ENCODE assay signal across 16 cellular contexts in genomic region chr11:111814567-111814966, GRCh38. TPM values are rescaled to one million over a fixed set of nuclear protein-coding genes. Genes with fewer than 3 reads are reported as not detected.
DNase-seq lines count a peak whose midpoint lies in the region; ATAC-seq and TF ChIP-seq lines count a peak whose summit lies in the region.
"Had no signal": no experiment of that assay in that cellular context is flagged by ENCODE, and none has a peak within 500 bp of the region (broad histone marks: within the 10 kb centered on the region; RNA-seq: fewer than 3 reads in every experiment).

No MANE protein-coding gene starts in this region.

- TF ChIP-seq CTCF in fibroblast of villous mesenchyme (IDR thresholded peaks at IDR 0.05; ENCODE audit: insufficient read depth, low read depth, low read length) (no peak), sigmoid colon (IDR thresholded peaks at IDR 0.05) (no peak)

- H3K27ac ChIP-seq in sigmoid colon: peak overlapping the region; percentile 64 to 75 (median 68)
- H3K27ac ChIP-seq: C4-2B had no signal

- intact Hi-C loops in sigmoid colon (cut with DNase I): no loop called here

- no peaks in the 10 kb centered on the region for H3K9me3 ChIP-seq in sigmoid colon

- DNase-seq in DMS 273 treated with DMSO at 0.1 percent for 48 hours (lab: John Stamatoyannopoulos, UW) (peak; percentile 83), SK-MEL-5 (ENCODE audit: low read depth, low spot score) (peak; percentile 26), fibroblast of villous mesenchyme (ENCODE audit: low read depth) (peak; percentile 99), sigmoid colon (no peak), RPMI8226 (no peak), putamen (ENCODE audit: low spot score) (no peak), SKM-1 treated with dmso at 0.1 percent for 144 hours (lab: John Stamatoyannopoulos, UW; ENCODE audit: unreplicated experiment) (no peak)
- DNase-seq in stimulated activated naive CD8-positive, alpha-beta T cell treated with anti-CD3 and anti-CD28 coated beads, Interleukin-15, Interleukin-2, amounts not matched to agents 100 U/mL and 50 U/mL, for 24 hours: no peak
- DNase-seq: activated CD4-positive, alpha-beta T cell treated with anti-CD3 and anti-CD28 coated beads, Interleukin-2, amount 50 U/mL, for 1 hour; endodermal cell; H9; NCI-H1092 treated with DMSO at 0.1 percent for 48 hours; NCI-H524 treated with DMSO at 0.1 percent for 48 hours; occipital lobe; T-helper 9 cell had no signal

- no peak for TF ChIP-seq POLR2A in sigmoid colon (IDR thresholded peaks at IDR 0.05)

- no peaks in the 10 kb centered on the region for H3K27me3 ChIP-seq in sigmoid colon

- H3K36me3 ChIP-seq in sigmoid colon: peaks cover 0 to 2% (median 0%) of the 10 kb centered on the region in 4 donors

- in situ Hi-C loops in SK-MEL-5 (cut with HindIII; ENCODE audit: low pct_unique_long_range_greater_than_20kb, low sequenced_read_pairs): no loop called here

- WGBS in sigmoid colon, 2 donors: 87% methylated on average over 2 of the region's 2 CpGs

- peak in 2 of 4 donors; percentile 5 to 34 for TF ChIP-seq EP300 in sigmoid colon (IDR thresholded peaks at IDR 0.05)

- peaks cover 0 to 33% (median 24%) of the 10 kb centered on the region in 4 donors for H3K4me1 ChIP-seq in sigmoid colon

- H3K4me3 ChIP-seq in fibroblast of villous mesenchyme (ENCODE audit: low read depth, low read length) (peak overlapping the region; percentile 40), sigmoid colon (no peak overlapping the region)

- ATAC-seq in stimulated activated naive CD8-positive, alpha-beta T cell treated with anti-CD3 and anti-CD28 coated beads, Interleukin-15, Interleukin-2, amounts not matched to agents 100 U/mL and 50 U/mL, for 24 hours: no peak

RNA-seq across cellular contexts. Expression of gene PPP2R1B, which starts 48.4 kb away (rescaled TPM):
- 28.2 and 31.5 TPM in 2 replicates for total RNA-seq in SK-MEL-5 (2014; rRNA removed; shearing (Covaris generic))
- 12.8 and 14.6 TPM in 2 replicates for polyA plus RNA-seq in SK-MEL-5 (2015; cell fraction: cytosol; rRNA removed)
- polyA plus RNA-seq in SK-MEL-5 (2015; cell fraction: nucleus; rRNA removed): 13.7 and 20.2 TPM in 2 replicates
- total RNA-seq in fibroblast of villous mesenchyme (25.1 and 38.9 TPM in 2 replicates), sigmoid colon (10 to 100 TPM; 13.5 to 16.0 (median 14.8) TPM)
- 10 to 100 TPM in 2 of 3 donors, 1 to 10 TPM in 1; 9.0 to 17.8 (median 14.9) TPM for polyA plus RNA-seq in sigmoid colon

RNA-seq across cellular contexts. Expression of gene ALG9, which starts 56.8 kb away (rescaled TPM):
- total RNA-seq in SK-MEL-5 (2014; rRNA removed; shearing (Covaris generic)): 33.6 and 39.0 TPM in 2 replicates
- polyA plus RNA-seq in SK-MEL-5 (2015; cell fraction: cytosol; rRNA removed): 22.4 and 30.6 TPM in 2 replicates
- 20.3 and 22.1 TPM in 2 replicates for polyA plus RNA-seq in SK-MEL-5 (2015; cell fraction: nucleus; rRNA removed)
- 35.8 and 49.7 TPM in 2 replicates for total RNA-seq in fibroblast of villous mesenchyme
- total RNA-seq in sigmoid colon: 10 to 100 TPM; 25.5 to 40.4 (median 28.1) TPM
- 10 to 100 TPM in 1 of 3 donors, 1 to 10 TPM in 2; 6.0 to 13.9 (median 8.1) TPM for polyA plus RNA-seq in sigmoid colon

Comparison
In these comparisons a context has a peak if more than half of its experiments do, and no peak if none do; other contexts are left out.
1. DNase-seq: peak in DMS 273 treated with DMSO at 0.1 percent for 48 hours (single experiment), SK-MEL-5 (single experiment) and fibroblast of villous mesenchyme (single experiment); none in sigmoid colon (single experiment), stimulated activated naive CD8-positive, alpha-beta T cell treated with anti-CD3 and anti-CD28 coated beads, Interleukin-15, Interleukin-2, amounts not matched to agents 100 U/mL and 50 U/mL, for 24 hours (single experiment), RPMI8226 (single experiment), putamen (single experiment) and SKM-1 treated with dmso at 0.1 percent for 144 hours (single experiment).